14 cellular contexts compared by ENCODE assay signal in the genomic region with DNA sequence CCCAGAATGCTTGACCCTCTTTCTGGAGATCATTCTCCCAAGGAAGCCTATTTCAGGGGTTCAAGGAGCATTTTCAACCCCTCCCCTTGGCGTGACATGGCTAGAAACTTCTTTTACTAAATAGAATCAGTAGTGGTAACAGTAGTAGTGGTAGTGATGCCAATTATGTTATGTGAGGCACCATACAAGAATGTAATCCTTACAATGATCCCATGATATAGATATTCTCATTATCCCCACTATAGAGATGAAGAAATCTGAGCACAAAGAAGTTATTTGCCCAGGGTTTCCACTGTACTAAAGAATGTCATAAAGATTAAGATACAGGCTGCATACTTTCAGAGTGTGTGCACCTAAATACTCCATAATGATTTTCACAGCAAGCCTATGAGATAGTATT.
"Had no signal": no experiment of that assay in that cellular context is flagged by ENCODE, and none has a peak within 500 bp of the region (broad histone marks: within the 10 kb centered on the region; RNA-seq: fewer than 3 reads in every experiment).

No MANE protein-coding gene starts in this region.

- H3K36me3 ChIP-seq: brain microvascular endothelial cell, cardiac muscle cell, SJSA1 had no signal

- H3K27me3 ChIP-seq: brain microvascular endothelial cell, cardiac muscle cell, SJSA1 had no signal

- H3K4me3 ChIP-seq: cardiac muscle cell, SJSA1 had no signal

- H3K36me3 Mint-ChIP-seq: activated CD8-positive, alpha-beta memory T cell treated with anti-CD3 and anti-CD28 coated beads, Interleukin-2, amount 10 ng/mL, durations not matched to agents 7 days and 5 days; activated naive CD4-positive, alpha-beta T cell treated with anti-CD3 and anti-CD28 coated beads, Interleukin-2, amount 50 U/mL, for 72 hours had no signal

- H3K27ac Mint-ChIP-seq: activated CD8-positive, alpha-beta memory T cell treated with anti-CD3 and anti-CD28 coated beads, Interleukin-2, amount 10 ng/mL, durations not matched to agents 7 days and 5 days; activated naive CD4-positive, alpha-beta T cell treated with anti-CD3 and anti-CD28 coated beads, Interleukin-2, amount 50 U/mL, for 72 hours; activated T-cell treated with anti-CD3 and anti-CD28 coated beads, Interleukin-2, amount 50 U/mL, for 24 hours; activated T-helper 1 cell treated with anti-CD3 and anti-CD28 coated beads, Interleukin-12 subunit alpha, Interleukin-12 subunit beta, Interleukin-2, Interleukin-4 antibody, amounts not matched to agents 30 ng/mL and 10 ng/mL and 1 ng/mL, durations not matched to agents 14 hours and 24 hours and 36 hours; T-helper 2 cell treated with Interferon-gamma antibody and Interleukin-4, amounts not matched to agents 5 μg/mL and 100 μg/mL, for 36 hours had no signal

- H3K4me1 Mint-ChIP-seq: activated CD8-positive, alpha-beta memory T cell treated with anti-CD3 and anti-CD28 coated beads, Interleukin-2, amount 10 ng/mL, durations not matched to agents 7 days and 5 days had no signal

- H3K4me3 Mint-ChIP-seq: activated CD8-positive, alpha-beta memory T cell treated with anti-CD3 and anti-CD28 coated beads, Interleukin-2, amount 10 ng/mL, durations not matched to agents 7 days and 5 days; activated T-cell treated with anti-CD3 and anti-CD28 coated beads, Interleukin-2, amount 50 U/mL, for 24 hours; activated T-helper 1 cell treated with anti-CD3 and anti-CD28 coated beads, Interleukin-12 subunit alpha, Interleukin-12 subunit beta, Interleukin-2, Interleukin-4 antibody, amounts not matched to agents 30 ng/mL and 10 ng/mL and 1 ng/mL, durations not matched to agents 14 hours and 24 hours and 36 hours; T-helper 2 cell treated with Interferon-gamma antibody and Interleukin-4, amounts not matched to agents 5 μg/mL and 100 μg/mL, for 36 hours had no signal

- H3K9me3 Mint-ChIP-seq: activated naive CD4-positive, alpha-beta T cell treated with anti-CD3 and anti-CD28 coated beads, Interleukin-2, amount 50 U/mL, for 72 hours; activated T-cell treated with anti-CD3 and anti-CD28 coated beads, Interleukin-2, amount 50 U/mL, for 24 hours; activated T-helper 1 cell treated with anti-CD3 and anti-CD28 coated beads, Interleukin-12 subunit alpha, Interleukin-12 subunit beta, Interleukin-2, Interleukin-4 antibody, amounts not matched to agents 30 ng/mL and 10 ng/mL and 1 ng/mL, durations not matched to agents 14 hours and 24 hours and 36 hours; T-helper 2 cell treated with Interferon-gamma antibody and Interleukin-4, amounts not matched to agents 5 μg/mL and 100 μg/mL, for 36 hours had no signal

- ATAC-seq: activated CD8-positive, alpha-beta memory T cell treated with anti-CD3 and anti-CD28 coated beads, Interleukin-2, amount 10 ng/mL, durations not matched to agents 7 days and 5 days; activated naive CD4-positive, alpha-beta T cell treated with anti-CD3 and anti-CD28 coated beads, Interleukin-2, amount 50 U/mL, for 72 hours had no signal

- H3K9me3 ChIP-seq: SJSA1 had no signal

- H3K27ac ChIP-seq: brain microvascular endothelial cell, cardiac muscle cell, SJSA1 had no signal

- H3K4me1 ChIP-seq: SJSA1 had no signal

- DNase-seq: activated CD4-positive, alpha-beta T cell treated with anti-CD3 and anti-CD28 coated beads, Interleukin-2, amount 50 U/mL, for 4 hours; activated CD4-positive, CD25-positive, alpha-beta regulatory T cell treated with anti-CD3 and anti-CD28 coated beads, Interleukin-2, amount 50 U/mL, for 72 hours; activated CD8-positive, alpha-beta memory T cell treated with anti-CD3 and anti-CD28 coated beads, Interleukin-2, amount 10 ng/mL, durations not matched to agents 7 days and 5 days; activated effector memory CD4-positive, alpha-beta T cell treated with Interleukin-2 at 50 U/mL for 16 hours; activated naive CD4-positive, alpha-beta T cell treated with Interleukin-2 at 50 U/mL for 16 hours; activated T-cell treated with anti-CD3 and anti-CD28 coated beads, Interleukin-2, amount 50 U/mL, for 24 hours; NCI-H187 treated with DMSO at 0.1 percent for 48 hours; NCI-H2081 treated with DMSO at 0.1 percent for 48 hours had no signal
